1 cellular context compared by ENCODE assay signal in genomic region chr11:69297225-69297925, GRCh38.
TF ChIP-seq lines count a peak whose summit lies in the region.

No MANE protein-coding gene starts in this region.

TF ChIP-seq in GM23338, 12 proteins besides CTCF, POLR2A, EP300 and RAD21 (continued from another document):
- TF ChIP-seq ZNF462 (CRISPR knock-in tag; IDR thresholded peaks at IDR 0.05), result no peak
